In the genomic region with DNA sequence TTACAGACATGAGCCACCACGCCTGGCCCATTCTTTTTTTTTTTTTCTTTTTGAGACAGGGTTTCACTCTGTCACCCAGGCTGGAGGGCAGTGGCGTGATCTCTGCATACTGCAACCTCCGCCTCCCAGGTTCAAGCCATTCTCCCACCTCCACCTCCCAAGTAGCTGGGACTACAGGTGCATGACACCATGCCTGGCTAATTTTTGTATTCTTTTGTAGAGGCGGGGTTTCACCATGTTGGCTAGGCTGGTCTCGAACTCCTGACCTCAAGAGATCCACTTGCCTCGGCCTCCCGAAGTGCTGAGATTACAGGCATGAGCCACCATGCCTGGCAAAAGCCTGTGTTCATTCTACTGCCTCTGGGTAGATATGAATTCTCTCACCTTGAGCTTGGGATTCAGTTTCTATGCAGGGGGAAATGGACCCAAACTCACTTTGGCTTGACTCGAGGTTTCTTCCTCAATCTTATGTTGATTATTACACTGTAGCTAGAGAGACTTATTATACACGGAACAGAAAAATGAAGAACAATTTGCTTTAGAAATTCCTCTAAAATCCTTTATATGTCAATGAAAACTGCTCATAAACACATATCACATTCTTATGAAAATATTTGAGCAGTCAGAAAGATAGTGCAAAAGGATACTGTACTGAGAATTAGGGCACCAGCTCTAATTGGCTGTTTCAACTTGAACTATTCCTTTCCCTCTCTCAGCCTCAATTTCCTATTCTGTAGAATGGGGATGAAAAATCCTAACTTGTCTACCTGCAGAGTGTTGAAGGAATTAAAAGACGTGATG, we compare ENCODE assay signal across 25 cellular contexts.
"Had no signal": no experiment of that assay in that cellular context is flagged by ENCODE, and none has a peak within 500 bp of the region (broad histone marks: within the 10 kb centered on the region; RNA-seq: fewer than 3 reads in every experiment).

No MANE protein-coding gene starts in this region.

- H3K9me3 ChIP-seq: esophagus muscularis mucosa, gastroesophageal sphincter, left lung, lower lobe of right lung, mucosa of descending colon had no signal

- H3K4me3 Mint-ChIP-seq: immature natural killer cell, mesothelial cell of epicardium, naive B cell had no signal

- DNase-seq: dermis blood vessel endothelial cell; dorsolateral prefrontal cortex; effector CD4-positive, alpha-beta T cell; effector memory CD4-positive, alpha-beta T cell; foreskin keratinocyte; heart left ventricle; hypothalamus; immature natural killer cell; islet precursor cell; kidney; left cardiac atrium; left lung; left ventricle myocardium superior; lower lobe of right lung; mesenchymal stem cell; mucosa of descending colon; naive B cell had no signal

- H3K27me3 ChIP-seq: dorsolateral prefrontal cortex, esophagus muscularis mucosa, foreskin keratinocyte, gastroesophageal sphincter, heart left ventricle, hepatocyte, left lung had no signal

- H3K4me3 ChIP-seq: coronary artery, dorsolateral prefrontal cortex, esophagus muscularis mucosa, gastroesophageal sphincter, heart left ventricle, hepatocyte, left lung, lower lobe of right lung, mucosa of descending colon had no signal

- H2AFZ ChIP-seq: hepatocyte had no signal

- ATAC-seq: foreskin keratinocyte, gastroesophageal sphincter, heart left ventricle, left cardiac atrium, left lung, left ventricle myocardium superior, lower lobe of right lung, mucosa of descending colon had no signal

- H3K4me1 Mint-ChIP-seq: immature natural killer cell, naive B cell had no signal

- H3K4me2 ChIP-seq: hepatocyte had no signal

- H3K36me3 ChIP-seq: esophagus muscularis mucosa, gastroesophageal sphincter, heart left ventricle, left lung, lower lobe of right lung had no signal

- FAIRE-seq: colon, endothelial cell of umbilical vein, frontal cortex, kidney had no signal

- H3K9me3 Mint-ChIP-seq: mesothelial cell of epicardium had no signal

- H3K79me2 ChIP-seq: hepatocyte had no signal

- H3K4me1 ChIP-seq: esophagus muscularis mucosa, foreskin keratinocyte, gastroesophageal sphincter, heart left ventricle, left lung, lower lobe of right lung had no signal

- H3K36me3 Mint-ChIP-seq: immature natural killer cell, mesothelial cell of epicardium, naive B cell had no signal

- H3K27ac Mint-ChIP-seq: immature natural killer cell, mesothelial cell of epicardium, naive B cell had no signal

- H3K27ac ChIP-seq: coronary artery, dorsolateral prefrontal cortex, esophagus muscularis mucosa, foreskin keratinocyte, gastroesophageal sphincter, heart left ventricle, hepatocyte, left lung, lower lobe of right lung had no signal
